In the genomic region with DNA sequence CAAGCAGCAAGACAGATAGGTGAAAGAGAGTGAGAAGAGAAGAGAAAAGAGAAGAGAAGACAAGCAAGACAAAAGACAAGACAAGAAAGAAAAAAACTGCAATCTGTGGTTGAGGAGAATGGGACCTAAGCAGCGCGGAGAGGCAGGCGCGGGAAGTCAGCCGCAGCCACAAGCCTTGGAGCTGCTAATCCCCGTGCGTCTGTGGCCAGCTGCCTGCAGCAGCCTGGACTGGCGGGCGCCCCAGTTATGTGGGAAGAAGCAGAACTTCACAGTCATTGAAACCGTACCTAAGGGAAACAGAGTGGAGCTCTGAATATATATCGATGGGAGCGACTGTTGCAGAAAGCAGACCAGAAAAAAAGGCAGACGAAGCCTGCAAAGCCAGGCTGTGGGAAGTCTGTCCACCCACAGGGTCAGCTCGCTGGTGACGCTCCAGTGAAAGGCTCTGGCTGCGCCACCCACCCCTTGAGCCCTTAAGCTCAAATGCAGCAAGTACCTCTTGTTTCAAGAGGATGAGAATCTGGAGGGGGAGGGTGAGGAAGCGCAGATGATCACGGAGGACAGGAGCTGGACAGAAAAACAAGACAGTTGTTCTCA, we compare ENCODE assay signal across 11 cellular contexts. TPM values are rescaled to one million over a fixed set of nuclear protein-coding genes. Genes with fewer than 3 reads are reported as not detected.
DNase-seq lines count a peak whose midpoint lies in the region; ATAC-seq, FAIRE-seq and TF ChIP-seq lines count a peak whose summit lies in the region.
"Had no signal": no experiment of that assay in that cellular context is flagged by ENCODE, and none has a peak within 500 bp of the region (broad histone marks: within the 10 kb centered on the region; RNA-seq: fewer than 3 reads in every experiment).

No MANE protein-coding gene starts in this region.

- H3K4me3 ChIP-seq in astrocyte (ENCODE audit: insufficient read depth, low read depth, low read length) (no peak overlapping the region), small intestine (ENCODE audit: low read depth in 1 of 2, low read length in 2 of 2) (no peak overlapping the region)
- H3K4me3 ChIP-seq: SK-N-MC had no signal

- DNase-seq in Right ventricle myocardium inferior (ENCODE audit: missing footprints) (peak; percentile 63), cardiac septum (ENCODE audit: low spot score) (no peak), astrocyte (ENCODE audit: low read depth) (peak; percentile 23), islet precursor cell (peak; percentile 63), small intestine (no peak)
- no peak for DNase-seq in activated CD8-positive, alpha-beta memory T cell treated with anti-CD3 and anti-CD28 coated beads for 24 hours
- DNase-seq: effector CD4-positive, alpha-beta T cell had no signal

- H3K4me3 Mint-ChIP-seq in astrocyte (ENCODE audit: unreplicated experiment): no peak overlapping the region

- H3K4me1 ChIP-seq in astrocyte (ENCODE audit: insufficient read depth, low read length) (no peaks in the 10 kb centered on the region), small intestine (ENCODE audit: control insufficient read depth in 2 of 2, insufficient read depth in 1 of 2, low read depth in 1 of 2, low read length in 1 of 2) (no peaks in the 10 kb centered on the region)

- no peaks in the 10 kb centered on the region for H3K36me3 ChIP-seq in astrocyte (ENCODE audit: insufficient read depth, low read length)
- no peaks in the 10 kb centered on the region for H3K36me3 ChIP-seq in small intestine (ENCODE audit: control insufficient read depth in 2 of 2, insufficient read depth in 2 of 2, low read length in 2 of 2)

- no peak for ATAC-seq in Right ventricle myocardium inferior
- ATAC-seq in GM19395 (IDR thresholded peaks at IDR 0.05; ENCODE audit: unreplicated experiment): no peak
- ATAC-seq in HG03342 (IDR thresholded peaks at IDR 0.05; ENCODE audit: unreplicated experiment): no peak

- H2AFZ ChIP-seq in astrocyte (ENCODE audit: low read depth, low read length): peak overlapping the region; percentile 47

- FAIRE-seq in astrocyte (lab: Jason Lieb, UNC) (no peak), small intestine (lab: Jason Lieb, UNC) (no peak)

- no peak overlapping the region for H3K9ac ChIP-seq in astrocyte (ENCODE audit: low read length)

- H3K27me3 Mint-ChIP-seq in astrocyte (ENCODE audit: low read depth, unreplicated experiment): peaks cover 3% of the 10 kb centered on the region

- WGBS in small intestine, 3 donors: 19 to 45% (median 37%) methylated on average over 18 of the region's 18 CpGs

- H3K27ac ChIP-seq in astrocyte (ENCODE audit: low read depth, low read length) (no peak overlapping the region), small intestine (ENCODE audit: low read depth in 1 of 2, low read length in 1 of 2) (no peak overlapping the region)
- H3K27ac ChIP-seq: SK-N-MC had no signal

- H3K9me3 ChIP-seq in astrocyte (ENCODE audit: insufficient read depth, low read depth, low read length) (no peaks in the 10 kb centered on the region), small intestine (ENCODE audit: control insufficient read depth, low read depth) (no peaks in the 10 kb centered on the region)

- H3K27me3 ChIP-seq in astrocyte (ENCODE audit: insufficient read depth, low read length): no peaks in the 10 kb centered on the region
- no peaks in the 10 kb centered on the region for H3K27me3 ChIP-seq in small intestine (ENCODE audit: control insufficient read depth in 2 of 2, insufficient read depth in 2 of 2, low read length in 2 of 2)

- H3K9me3 Mint-ChIP-seq in astrocyte (ENCODE audit: unreplicated experiment): no peaks in the 10 kb centered on the region

- H4K20me1 ChIP-seq in astrocyte (ENCODE audit: insufficient read depth, low read length): no peaks in the 10 kb centered on the region

- no peak for TF ChIP-seq CTCF in astrocyte (IDR thresholded peaks at IDR 0.05; ENCODE audit: insufficient read depth, low read depth, low read length)

- intact Hi-C loops in Right ventricle myocardium inferior (cut with DNase I) (no loop called here), cardiac septum (cut with DNase I) (no loop called here)

- no peaks in the 10 kb centered on the region for H3K79me2 ChIP-seq in astrocyte (ENCODE audit: insufficient read depth, low read length)

- H3K36me3 Mint-ChIP-seq in astrocyte (ENCODE audit: low read depth, unreplicated experiment): no peaks in the 10 kb centered on the region

- H3K4me1 Mint-ChIP-seq in astrocyte (ENCODE audit: low read depth, unreplicated experiment): no peaks in the 10 kb centered on the region

- no peak overlapping the region for H3K27ac Mint-ChIP-seq in astrocyte (ENCODE audit: unreplicated experiment)

- H3K4me2 ChIP-seq in astrocyte (ENCODE audit: low read length): peak overlapping the region; percentile 72

RNA-seq across cellular contexts. Expression of a gene that starts 24.8 kb away (rescaled TPM):
- total RNA-seq in Right ventricle myocardium inferior (0.43 TPM), cardiac septum (0.38 TPM), astrocyte (0.46 and 1.3 TPM in 2 replicates)
- polyA plus RNA-seq in small intestine: under 1 TPM in 1 of 3 donors, not detected in 2; 0.03 TPM
- total RNA-seq: mononuclear cell had no signal

Comparison
In these comparisons a context has a peak if more than half of its experiments do, and no peak if none do; other contexts are left out.
1. DNase-seq: peak in Right ventricle myocardium inferior (single experiment), astrocyte (single experiment) and islet precursor cell (single experiment); none in cardiac septum (single experiment), small intestine (single experiment) and activated CD8-positive, alpha-beta memory T cell treated with anti-CD3 and anti-CD28 coated beads for 24 hours (single experiment).